ENCODE assay signal across 12 cellular contexts in genomic region chr5:38467353-38468040, GRCh38.
DNase-seq lines count a peak whose midpoint lies in the region; ATAC-seq, FAIRE-seq and TF ChIP-seq lines count a peak whose summit lies in the region.
"Had no signal": no experiment of that assay in that cellular context is flagged by ENCODE, and none has a peak within 500 bp of the region (broad histone marks: within the 10 kb centered on the region; RNA-seq: fewer than 3 reads in every experiment).

No MANE protein-coding gene starts in this region.

- peak overlapping the region; percentile 78 for H3K4me2 ChIP-seq in astrocyte (ENCODE audit: low read length)
- H3K4me2 ChIP-seq in trophoblast cell (ENCODE audit: low read length), result no peak overlapping the region

- peak overlapping the region; percentile 50 for H4K8ac ChIP-seq in trophoblast cell (ENCODE audit: low read depth, low read length)

- H3K9me3 Mint-ChIP-seq in astrocyte (ENCODE audit: unreplicated experiment) (peaks cover 3% of the 10 kb centered on the region), natural killer cell (no peaks in the 10 kb centered on the region)
- H3K9me3 Mint-ChIP-seq: activated naive CD8-positive, alpha-beta T cell treated with anti-CD3 and anti-CD28 coated beads, Interleukin-2, amount 10 ng/mL, durations not matched to agents 7 days and 5 days; naive thymus-derived CD4-positive, alpha-beta T cell had no signal

- H3K36me3 ChIP-seq in astrocyte (ENCODE audit: insufficient read depth, low read length) (no peaks in the 10 kb centered on the region), right atrium auricular region (no peaks in the 10 kb centered on the region), trophoblast cell (ENCODE audit: control insufficient read depth in 1 of 2, insufficient read depth in 2 of 2, low read length in 2 of 2) (no peaks in the 10 kb centered on the region)

- H3K27ac Mint-ChIP-seq in astrocyte (ENCODE audit: unreplicated experiment), result peak overlapping the region; percentile 66
- no peak overlapping the region for H3K27ac Mint-ChIP-seq in natural killer cell
- H3K27ac Mint-ChIP-seq: activated naive CD8-positive, alpha-beta T cell treated with anti-CD3 and anti-CD28 coated beads, Interleukin-2, amount 10 ng/mL, durations not matched to agents 7 days and 5 days; naive thymus-derived CD4-positive, alpha-beta T cell had no signal

- no peak overlapping the region for H2BK5ac ChIP-seq in trophoblast cell (ENCODE audit: low read depth, low read length, poor library complexity)

- no CpG with 5 or more reads among the region's 22 CpGs for WGBS in trophoblast cell (ENCODE audit: extremely low coverage, insufficient coverage, insufficient read length)

- intact Hi-C loops in natural killer cell (cut with micrococcal nuclease), result no loop called here

- peak overlapping the region; percentile 68 for H3K9ac ChIP-seq in astrocyte (ENCODE audit: low read length)
- H3K9ac ChIP-seq in trophoblast cell (ENCODE audit: low read length), result no peak overlapping the region

- ATAC-seq in natural killer cell, result no peak
- no peak for ATAC-seq in GM18907 (IDR thresholded peaks at IDR 0.05; ENCODE audit: unreplicated experiment)
- ATAC-seq: naive thymus-derived CD4-positive, alpha-beta T cell had no signal

- POLR2A ChIA-PET in AG04450 (lab: Yijun Ruan, JAX), result interaction anchor here (0.8 to 1.8 kb wide), 7 partner anchors 26 to 377 kb away, joined by 3 to 9 read pairs (median 3); no protein-coding TSS in a partner anchor

- H3K4me1 Mint-ChIP-seq in astrocyte (ENCODE audit: low read depth, unreplicated experiment) (peaks cover 23% of the 10 kb centered on the region), natural killer cell (peaks cover 1 to 2% of the 10 kb centered on the region in 2 donors)
- H3K4me1 Mint-ChIP-seq: activated naive CD8-positive, alpha-beta T cell treated with anti-CD3 and anti-CD28 coated beads, Interleukin-2, amount 10 ng/mL, durations not matched to agents 7 days and 5 days had no signal

- H2AK5ac ChIP-seq in trophoblast cell (ENCODE audit: low read length), result no peak overlapping the region

- H4K20me1 ChIP-seq in astrocyte (ENCODE audit: insufficient read depth, low read length), result no peaks in the 10 kb centered on the region

- H3K4me3 Mint-ChIP-seq in astrocyte (ENCODE audit: unreplicated experiment), result no peak overlapping the region
- H3K4me3 Mint-ChIP-seq in natural killer cell, result no peak overlapping the region
- H3K4me3 Mint-ChIP-seq: activated naive CD8-positive, alpha-beta T cell treated with anti-CD3 and anti-CD28 coated beads, Interleukin-2, amount 10 ng/mL, durations not matched to agents 7 days and 5 days; naive thymus-derived CD4-positive, alpha-beta T cell had no signal

- CTCF ChIA-PET in AG04450 (lab: Charles Lee), result interaction anchor here (0.6 to 3.6 kb wide), 9 partner anchors 25 to 342 kb away, joined by 3 to 30 read pairs (median 4); no protein-coding TSS in a partner anchor

- no peak overlapping the region for H4K91ac ChIP-seq in trophoblast cell (ENCODE audit: low read depth, low read length)

- H2AFZ ChIP-seq in astrocyte (ENCODE audit: low read depth, low read length), result peak overlapping the region; percentile 71
- H2AFZ ChIP-seq in trophoblast cell (ENCODE audit: insufficient read depth, low read length, poor library complexity), result no peak overlapping the region

- no peak overlapping the region for H2BK120ac ChIP-seq in trophoblast cell (ENCODE audit: insufficient read depth, low read length, poor library complexity)

- H3K4me3 ChIP-seq in AG04450 (ENCODE audit: low read depth, low read length) (peak overlapping the region; percentile 34), astrocyte (ENCODE audit: insufficient read depth, low read depth, low read length) (peak overlapping the region; percentile 26), right atrium auricular region (no peak overlapping the region), trophoblast cell (ENCODE audit: low read depth, low read length) (no peak overlapping the region)

- peaks cover 3% of the 10 kb centered on the region; the same call in 1 of the 2 replicates for H3K9me3 ChIP-seq in AG04450 (ENCODE audit: control insufficient read depth, insufficient read depth, low read length)
- no peaks in the 10 kb centered on the region for H3K9me3 ChIP-seq in astrocyte (ENCODE audit: insufficient read depth, low read depth, low read length)
- H3K9me3 ChIP-seq in right atrium auricular region, result no peaks in the 10 kb centered on the region
- H3K9me3 ChIP-seq in trophoblast cell (ENCODE audit: insufficient read depth, low read depth, low read length), result peaks cover 4% of the 10 kb centered on the region

- no peak for FAIRE-seq in astrocyte (lab: Jason Lieb, UNC)
- FAIRE-seq: GM18507 had no signal

- H3K36me3 Mint-ChIP-seq in astrocyte (ENCODE audit: low read depth, unreplicated experiment) (peaks cover 3% of the 10 kb centered on the region), natural killer cell (no peaks in the 10 kb centered on the region)
- H3K36me3 Mint-ChIP-seq: activated naive CD8-positive, alpha-beta T cell treated with anti-CD3 and anti-CD28 coated beads, Interleukin-2, amount 10 ng/mL, durations not matched to agents 7 days and 5 days; naive thymus-derived CD4-positive, alpha-beta T cell had no signal

- DNase-seq in AG04450 (ENCODE audit: low read depth, low spot score), result no peak
- DNase-seq in astrocyte (ENCODE audit: low read depth), result peak; percentile 43
- no peak for DNase-seq in right atrium auricular region (ENCODE audit: low spot score)
- no peak for DNase-seq in trophoblast cell
- DNase-seq in natural killer cell, result no peak
- no peak for DNase-seq in 8988T
- no peak for DNase-seq in COR-L47 (lab: John Stamatoyannopoulos, UW)
- DNase-seq: activated naive CD8-positive, alpha-beta T cell treated with anti-CD3 and anti-CD28 coated beads, Interleukin-2, amount 10 ng/mL, durations not matched to agents 7 days and 5 days; naive thymus-derived CD4-positive, alpha-beta T cell; NCI-H1417 treated with DMSO at 0.1 percent for 48 hours had no signal

- no peaks in the 10 kb centered on the region for H3K27me3 ChIP-seq in AG04450 (ENCODE audit: control insufficient read depth, insufficient read depth, low read length)
- no peaks in the 10 kb centered on the region for H3K27me3 ChIP-seq in astrocyte (ENCODE audit: insufficient read depth, low read length)
- H3K27me3 ChIP-seq in right atrium auricular region, result no peaks in the 10 kb centered on the region
- no peaks in the 10 kb centered on the region for H3K27me3 ChIP-seq in trophoblast cell (ENCODE audit: insufficient read depth, low read length)

- TF ChIP-seq CTCF in AG04450 (IDR thresholded peaks at IDR 0.05; ENCODE audit: low read depth, low read length), result no peak
- TF ChIP-seq CTCF in astrocyte (IDR thresholded peaks at IDR 0.05; ENCODE audit: insufficient read depth, low read depth, low read length), result no peak
- no peak for TF ChIP-seq CTCF in right atrium auricular region (IDR thresholded peaks at IDR 0.05)
- no peak for TF ChIP-seq CTCF in natural killer cell (IDR thresholded peaks at IDR 0.05)

- H3K23ac ChIP-seq in trophoblast cell (ENCODE audit: low read length), result no peak overlapping the region

- H3K27ac ChIP-seq in AG04450 (ENCODE audit: low read depth, low read length) (peak overlapping the region; percentile 66), astrocyte (ENCODE audit: low read depth, low read length) (peak overlapping the region; percentile 85), right atrium auricular region (peak overlapping the region; percentile 74 to 77), trophoblast cell (ENCODE audit: low read depth, low read length) (no peak overlapping the region)

- H3K14ac ChIP-seq in trophoblast cell (ENCODE audit: low read length), result no peak overlapping the region

- H3K79me2 ChIP-seq in astrocyte (ENCODE audit: insufficient read depth, low read length) (no peaks in the 10 kb centered on the region), trophoblast cell (ENCODE audit: control insufficient read depth, insufficient read depth, low read length, poor library complexity) (peaks cover 2% of the 10 kb centered on the region)

- no peak overlapping the region for H4K12ac ChIP-seq in trophoblast cell (ENCODE audit: low read depth, low read length)

- H3K27me3 Mint-ChIP-seq in astrocyte (ENCODE audit: low read depth, unreplicated experiment) (peaks cover 7% of the 10 kb centered on the region), natural killer cell (ENCODE audit: low read depth in 2 of 2) (peaks cover 22 to 35% of the 10 kb centered on the region in 2 donors)

- H3K4ac ChIP-seq in trophoblast cell (ENCODE audit: low read depth, low read length), result no peak overlapping the region

- H2BK12ac ChIP-seq in trophoblast cell (ENCODE audit: low read length), result peak overlapping the region; percentile 29

- H3K18ac ChIP-seq in trophoblast cell (ENCODE audit: low read length), result no peak overlapping the region

- peaks cover 4% of the 10 kb centered on the region for H3K79me1 ChIP-seq in trophoblast cell (ENCODE audit: low read length)

- H3K4me1 ChIP-seq in astrocyte (ENCODE audit: insufficient read depth, low read length) (peaks cover 54% of the 10 kb centered on the region), right atrium auricular region (peaks cover 0 to 83% of the 10 kb centered on the region in 2 donors), trophoblast cell (ENCODE audit: control insufficient read depth in 1 of 2, insufficient read depth in 2 of 2, low read length in 2 of 2) (peaks cover 7 to 9% of the 10 kb centered on the region in 2 experiments)

Comparison
In these comparisons a context has a peak if more than half of its experiments do, and no peak if none do; other contexts are left out.
1. H3K4me3 ChIP-seq: peak in AG04450 (single experiment) and astrocyte (single experiment); none in right atrium auricular region (0 of 2) and trophoblast cell (single experiment).